ENCODE assay signal across 8 cellular contexts in genomic region chr1:237901284-237901870, GRCh38. TPM values are rescaled to one million over a fixed set of nuclear protein-coding genes. Genes with fewer than 3 reads are reported as not detected.
DNase-seq lines count a peak whose midpoint lies in the region; ATAC-seq, FAIRE-seq and TF ChIP-seq lines count a peak whose summit lies in the region.

No MANE protein-coding gene starts in this region.

- ATAC-seq in HG03103 (IDR thresholded peaks at IDR 0.05; ENCODE audit: low read depth, unreplicated experiment) (peak; percentile 58), T-cell (replicated peaks in 1 of 4) (no peak)

- H3K9me3 ChIP-seq in keratinocyte (ENCODE audit: control insufficient read depth, low read depth, low read length), result no peaks in the 10 kb centered on the region

- no peak overlapping the region for H3K4me3 ChIP-seq in keratinocyte (ENCODE audit: control insufficient read depth in 2 of 3, extremely low read depth in 1 of 3, insufficient read depth in 2 of 3, low read depth in 1 of 3, low read length in 3 of 3)

- TF ChIP-seq CTCF in GM12872 (IDR thresholded peaks at IDR 0.05; ENCODE audit: insufficient read depth, low read depth, low read length), result peak; percentile 57; the same call in 2 of the 3 replicates
- TF ChIP-seq CTCF in keratinocyte (optimal IDR thresholded peaks at IDR 0.05 in 1 of 3, IDR thresholded peaks at IDR 0.05 in 1 of 3, conservative IDR thresholded peaks at IDR 0.05 in 1 of 3; ENCODE audit: extremely low read depth in 1 of 3, insufficient read depth in 2 of 3, low read length in 3 of 3), result peak; percentile 68 to 81 (median 68)

- dilution Hi-C loops in keratinocyte (cut with MboI; ENCODE audit: extremely low pct_ligation_motif_present, low sequenced_read_pairs), result no loop called here

- no peak overlapping the region for H3K27ac ChIP-seq in keratinocyte (ENCODE audit: control insufficient read depth, insufficient read depth, low read length)

- no peak overlapping the region for H3K4me2 ChIP-seq in keratinocyte (ENCODE audit: control insufficient read depth, extremely low read depth, insufficient read depth, low read depth, low read length)

- DNase-seq in SKM-1 (lab: John Stamatoyannopoulos, UW; ENCODE audit: unreplicated experiment) (peak; percentile 12), keratinocyte (ENCODE audit: low read depth, low spot score) (no peak), GF-D8 (lab: John Stamatoyannopoulos, UW) (no peak), T-cell (no peak), CD1c-positive myeloid dendritic cell (ENCODE audit: extremely low spot score) (no peak), T-helper 9 cell (no peak)

- no peaks in the 10 kb centered on the region for H3K4me1 Mint-ChIP-seq in T-cell

- no peak overlapping the region for H3K9ac ChIP-seq in keratinocyte (ENCODE audit: control insufficient read depth, extremely low read depth, insufficient read depth, low read length)

- no peak overlapping the region for H3K27ac Mint-ChIP-seq in T-cell

- H3K4me1 ChIP-seq in keratinocyte (ENCODE audit: control insufficient read depth, extremely low read depth, insufficient read depth, low read length), result peaks cover 3% of the 10 kb centered on the region

- peak; percentile 61 for FAIRE-seq in keratinocyte (lab: Jason Lieb, UNC)

- no peak overlapping the region for H2AFZ ChIP-seq in keratinocyte (ENCODE audit: control insufficient read depth, low read length)

- peaks cover 0 to 2% of the 10 kb centered on the region in 2 donors for H3K27me3 Mint-ChIP-seq in T-cell

- no peaks in the 10 kb centered on the region for H3K27me3 ChIP-seq in keratinocyte (ENCODE audit: control insufficient read depth, extremely low read depth, insufficient read depth, low read length)

- no peaks in the 10 kb centered on the region for H4K20me1 ChIP-seq in keratinocyte (ENCODE audit: control insufficient read depth, extremely low read depth, insufficient read depth, low read length)

- H3K79me2 ChIP-seq in keratinocyte (ENCODE audit: control insufficient read depth, insufficient read depth, low read length), result no peaks in the 10 kb centered on the region

- H3K4me3 Mint-ChIP-seq in T-cell, result no peak overlapping the region

- CTCF ChIA-PET in T-cell (lab: Charles Lee), result interaction anchor here in 1 of 2 donors (0.8 kb wide), 1 partner anchor 9 kb away, joined by 3 read pairs; no protein-coding TSS in a partner anchor

- POLR2A ChIA-PET in T-cell (lab: Charles Lee), result no interaction called here

- H3K36me3 Mint-ChIP-seq in T-cell, result no peaks in the 10 kb centered on the region

- no peaks in the 10 kb centered on the region for H3K9me1 ChIP-seq in keratinocyte (ENCODE audit: control insufficient read depth, extremely low read depth, insufficient read depth, low read length)

- H3K36me3 ChIP-seq in keratinocyte (ENCODE audit: control insufficient read depth in 2 of 2, extremely low read depth in 1 of 2, insufficient read depth in 2 of 2, low read length in 2 of 2), result no peaks in the 10 kb centered on the region

- H3K9me3 Mint-ChIP-seq in T-cell, result peaks cover 0 to 15% (median 3%) of the 10 kb centered on the region in 3 donors

RNA-seq across cellular contexts. Expression of gene ZP4, which starts 10.7 kb away (rescaled TPM):
- polyA plus RNA-seq in keratinocyte, result 0.12 to 0.32 TPM (median 0.31 TPM) in 3 replicates
- not detected for polyA plus RNA-seq in keratinocyte (2011; ENCODE audit: low read depth)
- polyA plus RNA-seq in keratinocyte (2011; cell fraction: cytosol; rRNA removed), result 0.09 and 0.19 TPM in 2 replicates
- polyA plus RNA-seq in keratinocyte (2011; cell fraction: nucleus; rRNA removed), result 0.48 and 0.53 TPM in 2 replicates
- polyA plus RNA-seq in keratinocyte (2012; ENCODE audit: low replicate concordance), result 0.06 and 0.15 TPM in 2 replicates
- polyA minus RNA-seq in keratinocyte, result 0.10 to 1.5 TPM in 2 of 3 replicates, not detected in the other
- polyA minus RNA-seq in keratinocyte (2011; cell fraction: cytosol; rRNA and poly(A)+ RNA removed), result not detected
- 0.21 TPM in 1 of 2 replicates, not detected in the other for polyA minus RNA-seq in keratinocyte (2011; cell fraction: nucleus; rRNA and poly(A)+ RNA removed)
- not detected for total RNA-seq in T-cell
